12 cellular contexts compared by ENCODE assay signal in genomic region chr11:47003180-47003877, GRCh38.
A peak's percentile ranks its signal among the peaks of the same experiment; 100 is the strongest.
DNase-seq lines count a peak whose midpoint lies in the region; ATAC-seq and TF ChIP-seq lines count a peak whose summit lies in the region.
"Had no signal": no experiment of that assay in that cellular context is flagged by ENCODE, and none has a peak within 500 bp of the region (broad histone marks: within the 10 kb centered on the region; RNA-seq: fewer than 3 reads in every experiment).

No MANE protein-coding gene starts in this region.

- H3K4me1 Mint-ChIP-seq in activated T-cell treated with anti-CD3 and anti-CD28 coated beads, Interleukin-2, amount 50 U/mL, for 72 hours (ENCODE audit: low read depth): peaks cover 28% of the 10 kb centered on the region
- peaks cover 14% of the 10 kb centered on the region for H3K4me1 Mint-ChIP-seq in progenitor cell of endocrine pancreas (ENCODE audit: low read depth)

- H3K4me1 ChIP-seq in Karpas-422 (ENCODE audit: low read length): peaks cover 90% of the 10 kb centered on the region

- no peak overlapping the region for H3K4me3 Mint-ChIP-seq in activated T-cell treated with anti-CD3 and anti-CD28 coated beads, Interleukin-2, amount 50 U/mL, for 72 hours
- H3K4me3 Mint-ChIP-seq in progenitor cell of endocrine pancreas (ENCODE audit: low read depth): no peak overlapping the region

- no peaks in the 10 kb centered on the region; the same call in 1 of the 2 replicates for H3K36me3 ChIP-seq in Karpas-422 (ENCODE audit: insufficient read depth, low read length)
- H3K36me3 ChIP-seq: lower lobe of right lung had no signal

- peaks cover 61% of the 10 kb centered on the region for H3K79me2 ChIP-seq in Karpas-422 (ENCODE audit: low read length)

- no peaks in the 10 kb centered on the region for H3K9me2 ChIP-seq in Karpas-422 (replicated peaks; ENCODE audit: insufficient read depth, low read length)

- peak overlapping the region; percentile 57 for H3K9ac ChIP-seq in Karpas-422 (ENCODE audit: low read length)

- no peaks in the 10 kb centered on the region for H3K9me3 ChIP-seq in Karpas-422 (ENCODE audit: low read length)
- H3K9me3 ChIP-seq: lower lobe of right lung, testis had no signal

- H3K27me3 Mint-ChIP-seq in activated T-cell treated with anti-CD3 and anti-CD28 coated beads, Interleukin-2, amount 50 U/mL, for 72 hours (ENCODE audit: low read depth): no peaks in the 10 kb centered on the region
- H3K27me3 Mint-ChIP-seq in progenitor cell of endocrine pancreas: no peaks in the 10 kb centered on the region
- H3K27me3 Mint-ChIP-seq: IgD-negative memory B cell had no signal

- H3K4me3 ChIP-seq in Karpas-422 (ENCODE audit: low read length): peak overlapping the region; percentile 15
- no peak overlapping the region for H3K4me3 ChIP-seq in coronary artery
- H3K4me3 ChIP-seq: lower lobe of right lung, testis had no signal

- no peaks in the 10 kb centered on the region for H4K20me1 ChIP-seq in Karpas-422 (ENCODE audit: insufficient read depth, low read depth, low read length)

- H3K27ac ChIP-seq in Karpas-422 (ENCODE audit: low read length) (peak overlapping the region; percentile 92), coronary artery (no peak overlapping the region)
- H3K27ac ChIP-seq: lower lobe of right lung, testis had no signal

- TF ChIP-seq CTCF in progenitor cell of endocrine pancreas (IDR thresholded peaks at IDR 0.05; ENCODE audit: unreplicated experiment) (no peak), coronary artery (IDR thresholded peaks at IDR 0.05) (no peak)

- no peak overlapping the region for H2AFZ ChIP-seq in Karpas-422 (ENCODE audit: low read length)

- DNase-seq in G401 (ENCODE audit: low spot score): peak; percentile 12
- DNase-seq in Karpas-422: peak; percentile 60
- DNase-seq in activated T-cell treated with anti-CD3 and anti-CD28 coated beads, Interleukin-2, amount 50 U/mL, for 72 hours: peak; percentile 9 to 30
- DNase-seq in progenitor cell of endocrine pancreas (ENCODE audit: low spot score, unreplicated experiment): no peak
- DNase-seq in coronary artery (ENCODE audit: low spot score): no peak
- DNase-seq: activated CD4-positive, CD25-positive, alpha-beta regulatory T cell treated with anti-CD3 and anti-CD28 coated beads, Interleukin-2, amount 50 U/mL, for 72 hours; lower lobe of right lung; PC-3; testis had no signal

- H3K36me3 Mint-ChIP-seq in activated T-cell treated with anti-CD3 and anti-CD28 coated beads, Interleukin-2, amount 50 U/mL, for 72 hours (ENCODE audit: insufficient read depth in 2 of 2): peaks cover 0 to 2% of the 10 kb centered on the region in 2 donors
- peaks cover under 1% of the 10 kb centered on the region for H3K36me3 Mint-ChIP-seq in progenitor cell of endocrine pancreas (ENCODE audit: insufficient read depth)

- peak; percentile 37 to 63 for ATAC-seq in activated T-cell treated with anti-CD3 and anti-CD28 coated beads, Interleukin-2, amount 50 U/mL, for 72 hours (replicated peaks in 1 of 2)
- ATAC-seq in HG02981 (IDR thresholded peaks at IDR 0.05; ENCODE audit: unreplicated experiment): no peak
- no peak for ATAC-seq in GM19328 (IDR thresholded peaks at IDR 0.05; ENCODE audit: unreplicated experiment)
- ATAC-seq: PC-3 had no signal

- no peak overlapping the region for H3K27ac Mint-ChIP-seq in activated T-cell treated with anti-CD3 and anti-CD28 coated beads, Interleukin-2, amount 50 U/mL, for 72 hours
- H3K27ac Mint-ChIP-seq in progenitor cell of endocrine pancreas: peak overlapping the region; percentile 15

- no peaks in the 10 kb centered on the region for H3K27me3 ChIP-seq in Karpas-422 (ENCODE audit: low read length)
- H3K27me3 ChIP-seq: testis had no signal

- no peaks in the 10 kb centered on the region for H3K9me3 Mint-ChIP-seq in activated T-cell treated with anti-CD3 and anti-CD28 coated beads, Interleukin-2, amount 50 U/mL, for 72 hours
- H3K9me3 Mint-ChIP-seq in progenitor cell of endocrine pancreas (ENCODE audit: low read depth): no peaks in the 10 kb centered on the region

- in situ Hi-C loops in G401 (cut with HindIII; ENCODE audit: low sequenced_read_pairs): no loop called here

- peak overlapping the region; percentile 69 for H3K4me2 ChIP-seq in Karpas-422 (ENCODE audit: low read depth, low read length, poor library complexity, severe bottlenecking)

Comparison
In these comparisons a context has a peak if more than half of its experiments do, and no peak if none do; other contexts are left out.
1. DNase-seq: peak in G401 (single experiment), Karpas-422 (single experiment) and activated T-cell treated with anti-CD3 and anti-CD28 coated beads, Interleukin-2, amount 50 U/mL, for 72 hours (2 of 2); none in progenitor cell of endocrine pancreas (single experiment) and coronary artery (single experiment).
2. ATAC-seq: peak in activated T-cell treated with anti-CD3 and anti-CD28 coated beads, Interleukin-2, amount 50 U/mL, for 72 hours (2 of 2); none in HG02981 (single experiment) and GM19328 (single experiment).